In the genomic region with DNA sequence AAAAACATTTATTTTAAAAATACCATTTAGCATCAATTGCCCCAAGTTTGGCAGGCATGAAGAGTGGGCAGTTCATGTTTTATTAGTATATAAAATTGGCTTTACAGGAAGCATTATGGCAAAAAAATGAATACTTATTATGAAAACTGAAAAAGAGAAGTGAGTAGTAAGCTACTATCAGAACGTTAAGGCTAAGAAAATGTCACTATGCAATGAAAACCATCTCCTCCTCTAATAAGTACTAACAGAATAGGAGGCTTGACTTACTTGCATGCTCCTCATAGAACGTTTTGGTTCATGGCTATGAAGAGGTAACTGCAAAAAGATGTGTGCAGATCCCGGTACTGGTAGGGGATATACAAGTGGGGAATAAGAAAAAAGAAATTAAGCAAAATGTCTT, we compare ENCODE assay signal across 13 cellular contexts. TPM values are rescaled to one million over a fixed set of nuclear protein-coding genes. Genes with fewer than 3 reads are reported as not detected.
DNase-seq lines count a peak whose midpoint lies in the region; ATAC-seq and TF ChIP-seq lines count a peak whose summit lies in the region.
"Had no signal": no experiment of that assay in that cellular context is flagged by ENCODE, and none has a peak within 500 bp of the region (broad histone marks: within the 10 kb centered on the region; RNA-seq: fewer than 3 reads in every experiment).

No MANE protein-coding gene starts in this region.

- no peak overlapping the region for H4K91ac ChIP-seq in trophoblast cell (ENCODE audit: low read depth, low read length)

- H3K4me2 ChIP-seq in trophoblast cell (ENCODE audit: low read length) = no peak overlapping the region
- no peak overlapping the region for H3K4me2 ChIP-seq in osteoblast (ENCODE audit: insufficient read depth, low read length)

- H3K14ac ChIP-seq in trophoblast cell (ENCODE audit: low read length) = no peak overlapping the region

- H4K20me1 ChIP-seq in osteoblast (ENCODE audit: insufficient read depth, low read length) = no peaks in the 10 kb centered on the region

- no peak overlapping the region for H2AFZ ChIP-seq in trophoblast cell (ENCODE audit: insufficient read depth, low read length, poor library complexity)
- H2AFZ ChIP-seq in osteoblast (ENCODE audit: low read length) = no peak overlapping the region

- H3K4me1 ChIP-seq in trophoblast cell (ENCODE audit: control insufficient read depth in 1 of 2, insufficient read depth in 2 of 2, low read length in 2 of 2) (no peaks in the 10 kb centered on the region), osteoblast (ENCODE audit: insufficient read depth, low read length) (peaks cover 40% of the 10 kb centered on the region)

- no peak overlapping the region for H3K4ac ChIP-seq in trophoblast cell (ENCODE audit: low read depth, low read length)

- H3K4me3 ChIP-seq in trophoblast cell (ENCODE audit: low read depth, low read length) = no peak overlapping the region
- H3K4me3 ChIP-seq in osteoblast (ENCODE audit: insufficient read depth, low read length) = no peak overlapping the region
- H3K4me3 ChIP-seq: psoas muscle had no signal

- H2BK12ac ChIP-seq in trophoblast cell (ENCODE audit: low read length) = no peak overlapping the region

- no CpG with 5 or more reads among the region's 3 CpGs for WGBS in trophoblast cell (ENCODE audit: extremely low coverage, insufficient coverage, insufficient read length)

- H3K9ac ChIP-seq in trophoblast cell (ENCODE audit: low read length) = no peak overlapping the region

- H2AK5ac ChIP-seq in trophoblast cell (ENCODE audit: low read length) = no peak overlapping the region

- H3K79me1 ChIP-seq in trophoblast cell (ENCODE audit: low read length) = no peaks in the 10 kb centered on the region

- no peak overlapping the region for H3K18ac ChIP-seq in trophoblast cell (ENCODE audit: low read length)

- ATAC-seq in GM18858 (IDR thresholded peaks at IDR 0.05; ENCODE audit: unreplicated experiment) (peak; percentile 65), GM21526 (IDR thresholded peaks at IDR 0.05; ENCODE audit: low FRiP score, unreplicated experiment) (peak; percentile 66), HG03060 (IDR thresholded peaks at IDR 0.05; ENCODE audit: low read depth, unreplicated experiment) (peak; percentile 38)
- ATAC-seq: psoas muscle had no signal

- H3K27me3 ChIP-seq in trophoblast cell (ENCODE audit: insufficient read depth, low read length) (no peaks in the 10 kb centered on the region), osteoblast (ENCODE audit: insufficient read depth, low read length) (no peaks in the 10 kb centered on the region)

- no peaks in the 10 kb centered on the region for H3K79me2 ChIP-seq in trophoblast cell (ENCODE audit: control insufficient read depth, insufficient read depth, low read length, poor library complexity)
- H3K79me2 ChIP-seq in osteoblast (ENCODE audit: insufficient read depth, low read length) = peaks cover 45% of the 10 kb centered on the region

- H3K23ac ChIP-seq in trophoblast cell (ENCODE audit: low read length) = no peak overlapping the region

- H3K9me3 ChIP-seq in trophoblast cell (ENCODE audit: insufficient read depth, low read depth, low read length) (no peaks in the 10 kb centered on the region), osteoblast (ENCODE audit: low read depth, low read length) (no peaks in the 10 kb centered on the region)
- H3K9me3 ChIP-seq: psoas muscle had no signal

- TF ChIP-seq CTCF in osteoblast (IDR thresholded peaks at IDR 0.05; ENCODE audit: extremely low read depth, low read depth, low read length) = no peak

- H4K8ac ChIP-seq in trophoblast cell (ENCODE audit: low read depth, low read length) = no peak overlapping the region

- H2BK120ac ChIP-seq in trophoblast cell (ENCODE audit: insufficient read depth, low read length, poor library complexity) = no peak overlapping the region

- DNase-seq in MV-4-11 (lab: John Stamatoyannopoulos, UW) = peak; percentile 45
- no peak for DNase-seq in NCI-H1930 (lab: John Stamatoyannopoulos, UW)
- DNase-seq in trophoblast cell = no peak
- DNase-seq in osteoblast (ENCODE audit: insufficient read length, low spot score, missing footprints) = no peak
- no peak for DNase-seq in NCI-H526 (lab: John Stamatoyannopoulos, UW)
- DNase-seq: effector CD8-positive, alpha-beta T cell; NCI-H1105 treated with DMSO at 0.1 percent for 48 hours; NCI-H82; psoas muscle had no signal

- no peak overlapping the region for H2BK5ac ChIP-seq in trophoblast cell (ENCODE audit: low read depth, low read length, poor library complexity)

- H3K27ac ChIP-seq in trophoblast cell (ENCODE audit: low read depth, low read length) = no peak overlapping the region
- no peak overlapping the region for H3K27ac ChIP-seq in osteoblast (ENCODE audit: low read depth, low read length)
- H3K27ac ChIP-seq: C4-2B, psoas muscle had no signal

- H4K12ac ChIP-seq in trophoblast cell (ENCODE audit: low read depth, low read length) = no peak overlapping the region

- H3K36me3 ChIP-seq in trophoblast cell (ENCODE audit: control insufficient read depth in 1 of 2, insufficient read depth in 2 of 2, low read length in 2 of 2) = no peaks in the 10 kb centered on the region
- H3K36me3 ChIP-seq in osteoblast (ENCODE audit: insufficient read depth, low read length) = peaks cover 8% of the 10 kb centered on the region

RNA-seq across cellular contexts. Expression of gene TICAM2, which starts 23.6 kb away (rescaled TPM):
- 0.33 and 0.44 TPM in 2 replicates for polyA plus RNA-seq in trophoblast cell (2013)
- total RNA-seq in osteoblast = 6.9 and 9.1 TPM in 2 replicates

RNA-seq across cellular contexts. Expression of gene FEM1C, which starts 34.1 kb away (rescaled TPM):
- polyA plus RNA-seq in trophoblast cell (2013) = 6.8 and 7.1 TPM in 2 replicates
- total RNA-seq in osteoblast = 17.1 and 17.4 TPM in 2 replicates

RNA-seq across cellular contexts. Expression of gene TMED7, which starts 47.2 kb away (rescaled TPM):
- 66.0 and 66.5 TPM in 2 replicates for polyA plus RNA-seq in trophoblast cell (2013)
- total RNA-seq in osteoblast = 137 and 151 TPM in 2 replicates
